Comparison of ENCODE assay signal across 3 cellular contexts in genomic region chr20:61959301-61959700, GRCh38.
TF ChIP-seq lines count a peak whose summit lies in the region.

No MANE protein-coding gene starts in this region.

TF ChIP-seq in A549, 52 proteins besides CTCF, POLR2A, EP300 and RAD21:
- TF ChIP-seq KDM1A (IDR thresholded peaks at IDR 0.05; ENCODE audit: low read depth) (no peak), HOXA7 (CRISPR knock-in tag; IDR thresholded peaks at IDR 0.05) (no peak), USF2 (IDR thresholded peaks at IDR 0.05) (no peak), MAX (IDR thresholded peaks at IDR 0.05) (no peak), HES2 (IDR thresholded peaks at IDR 0.05) (no peak), HOXB5 (CRISPR knock-in tag; IDR thresholded peaks at IDR 0.05) (no peak), NFE2L2 (conservative IDR thresholded peaks at IDR 0.05; ENCODE audit: low read length) (no peak), ZFP36 (IDR thresholded peaks at IDR 0.05; ENCODE audit: borderline replicate concordance, partially characterized antibody) (no peak), JUN (IDR thresholded peaks at IDR 0.05) (no peak), HOXB13 (CRISPR knock-in tag; IDR thresholded peaks at IDR 0.05; ENCODE audit: low read depth) (no peak)

TF ChIP-seq in HEK293, 187 proteins besides CTCF, POLR2A, EP300 and RAD21:
- no peak for TF ChIP-seq HOXC10 (CRISPR knock-in tag; IDR thresholded peaks at IDR 0.05)
- peak; percentile 37 for TF ChIP-seq SP2 (tag by site-specific recombination; IDR thresholded peaks at IDR 0.05)

TF ChIP-seq in GM12878, 131 proteins besides CTCF, POLR2A, EP300 and RAD21:
- TF ChIP-seq E4F1 (IDR thresholded peaks at IDR 0.05; ENCODE audit: borderline replicate concordance, partially characterized antibody) (no peak), RELB (IDR thresholded peaks at IDR 0.05; ENCODE audit: low read depth) (no peak), IKZF2 (IDR thresholded peaks at IDR 0.05) (no peak), ZNF217 (IDR thresholded peaks at IDR 0.05) (no peak), ZBTB33 (IDR thresholded peaks at IDR 0.05) (no peak)
